9 cellular contexts compared by ENCODE assay signal in genomic region chr3:112984485-112984884, GRCh38. TPM values are rescaled to one million over a fixed set of nuclear protein-coding genes. Genes with fewer than 3 reads are reported as not detected.
DNase-seq lines count a peak whose midpoint lies in the region; ATAC-seq and TF ChIP-seq lines count a peak whose summit lies in the region.
"Had no signal": no experiment of that assay in that cellular context is flagged by ENCODE, and none has a peak within 500 bp of the region (broad histone marks: within the 10 kb centered on the region; RNA-seq: fewer than 3 reads in every experiment).

No MANE protein-coding gene starts in this region.

- H3K4me3 ChIP-seq in CD4-positive, CD25-positive, alpha-beta regulatory T cell (ENCODE audit: low read depth, low read length), result peak overlapping the region; percentile 15
- H3K4me3 ChIP-seq in fibroblast of villous mesenchyme (ENCODE audit: low read depth, low read length), result no peak overlapping the region

- no peaks in the 10 kb centered on the region for H3K27me3 ChIP-seq in CD4-positive, CD25-positive, alpha-beta regulatory T cell (ENCODE audit: control insufficient read depth, insufficient read depth, low read length)

- H3K9me3 Mint-ChIP-seq in CD4-positive, CD25-positive, alpha-beta regulatory T cell, result no peaks in the 10 kb centered on the region
- H3K9me3 Mint-ChIP-seq: nephron progenitor cell had no signal

- no peaks in the 10 kb centered on the region for H3K36me3 ChIP-seq in CD4-positive, CD25-positive, alpha-beta regulatory T cell (ENCODE audit: control insufficient read depth, insufficient read depth, low read length)

- peak overlapping the region in 1 of 4 donors; percentile 6 for H3K4me3 Mint-ChIP-seq in CD4-positive, CD25-positive, alpha-beta regulatory T cell
- H3K4me3 Mint-ChIP-seq: nephron progenitor cell had no signal

- DNase-seq in CD4-positive, CD25-positive, alpha-beta regulatory T cell, result peak in 2 of 3 donors; percentile 19 to 29
- DNase-seq in RPMI7951 (ENCODE audit: low read depth) (peak; percentile 12), fibroblast of villous mesenchyme (ENCODE audit: low read depth) (peak; percentile 8), DMS114 treated with DMSO at 0.1 percent for 48 hours (lab: John Stamatoyannopoulos, UW; ENCODE audit: unreplicated experiment) (no peak), glomerular visceral epithelial cell (ENCODE audit: extremely low spot score) (no peak), D341Med (ENCODE audit: low spot score) (no peak)
- no peak for DNase-seq in effector CD8-positive, alpha-beta T cell (lab: John Stamatoyannopoulos, UW)
- DNase-seq: nephron progenitor cell had no signal

- H3K4me1 Mint-ChIP-seq in CD4-positive, CD25-positive, alpha-beta regulatory T cell, result peaks cover 16 to 46% (median 26%) of the 10 kb centered on the region in 4 donors
- H3K4me1 Mint-ChIP-seq: nephron progenitor cell had no signal

- no peak for TF ChIP-seq CTCF in fibroblast of villous mesenchyme (IDR thresholded peaks at IDR 0.05; ENCODE audit: insufficient read depth, low read depth, low read length)

- H3K27me3 Mint-ChIP-seq in CD4-positive, CD25-positive, alpha-beta regulatory T cell, result no peaks in the 10 kb centered on the region

- H3K9me3 ChIP-seq in CD4-positive, CD25-positive, alpha-beta regulatory T cell (ENCODE audit: control insufficient read depth in 2 of 2, low read length in 2 of 2), result no peaks in the 10 kb centered on the region

- H3K27ac ChIP-seq in CD4-positive, CD25-positive, alpha-beta regulatory T cell (ENCODE audit: insufficient read depth, low read length, poor library complexity, severe bottlenecking), result no peak overlapping the region

- peak overlapping the region in 1 of 3 donors; percentile 82 for H3K27ac Mint-ChIP-seq in CD4-positive, CD25-positive, alpha-beta regulatory T cell
- H3K27ac Mint-ChIP-seq: nephron progenitor cell had no signal

- H3K4me1 ChIP-seq in CD4-positive, CD25-positive, alpha-beta regulatory T cell (ENCODE audit: control insufficient read depth, insufficient read depth, low read length, poor library complexity, severe bottlenecking), result peaks cover 16% of the 10 kb centered on the region

- no peaks in the 10 kb centered on the region for H3K36me3 Mint-ChIP-seq in CD4-positive, CD25-positive, alpha-beta regulatory T cell

- peak; percentile 28 to 34 for ATAC-seq in CD4-positive, CD25-positive, alpha-beta regulatory T cell (ENCODE audit: low read depth in 2 of 2)
- ATAC-seq in GM18498 (IDR thresholded peaks at IDR 0.05; ENCODE audit: unreplicated experiment), result peak; percentile 41

RNA-seq across cellular contexts. Expression of gene GTPBP8, which starts 6.3 kb away (rescaled TPM):
- 17.0 TPM for total RNA-seq in CD4-positive, CD25-positive, alpha-beta regulatory T cell
- polyA plus RNA-seq in CD4-positive, CD25-positive, alpha-beta regulatory T cell, result 10 to 100 TPM; 18.1 to 25.7 (median 21.1) TPM
- 51.8 and 59.2 TPM in 2 replicates for total RNA-seq in RPMI7951 (2014; rRNA removed; shearing (Covaris generic))
- total RNA-seq in fibroblast of villous mesenchyme, result 40.6 and 44.9 TPM in 2 replicates

RNA-seq across cellular contexts. Expression of gene CD200R1, which starts 9.6 kb away (rescaled TPM):
- 7.5 TPM for total RNA-seq in CD4-positive, CD25-positive, alpha-beta regulatory T cell
- 1 to 10 TPM; 3.9 to 5.2 (median 4.6) TPM for polyA plus RNA-seq in CD4-positive, CD25-positive, alpha-beta regulatory T cell
- 0.48 TPM in 1 of 2 replicates, not detected in the other for total RNA-seq in RPMI7951 (2014; rRNA removed; shearing (Covaris generic))
- total RNA-seq in fibroblast of villous mesenchyme, result under 0.01 TPM in 2 replicates

Comparison
In these comparisons a context has a peak if more than half of its experiments do, and no peak if none do; other contexts are left out.
1. DNase-seq: peak in CD4-positive, CD25-positive, alpha-beta regulatory T cell (2 of 3), RPMI7951 (single experiment) and fibroblast of villous mesenchyme (single experiment); none in DMS114 treated with DMSO at 0.1 percent for 48 hours (single experiment), effector CD8-positive, alpha-beta T cell (single experiment), glomerular visceral epithelial cell (single experiment) and D341Med (single experiment).